16 cellular contexts compared by ENCODE assay signal in genomic region chr1:19599810-19600209, GRCh38. TPM values are rescaled to one million over a fixed set of nuclear protein-coding genes. Genes with fewer than 3 reads are reported as not detected.
DNase-seq lines count a peak whose midpoint lies in the region; ATAC-seq and TF ChIP-seq lines count a peak whose summit lies in the region.
"Had no signal": no experiment of that assay in that cellular context is flagged by ENCODE, and none has a peak within 500 bp of the region (broad histone marks: within the 10 kb centered on the region; RNA-seq: fewer than 3 reads in every experiment).

No MANE protein-coding gene starts in this region.

- H3K27me3 ChIP-seq in esophagus squamous epithelium = no peaks in the 10 kb centered on the region
- H3K27me3 ChIP-seq: BLaER1 treated with 17β-estradiol and CSF1 and Interleukin-3, amounts not matched to agents 10 nM and 100 nM had no signal

- no peak for TF ChIP-seq POLR2A in NB4 (IDR thresholded peaks at IDR 0.05; ENCODE audit: extremely low read depth, insufficient read length)
- TF ChIP-seq POLR2A in esophagus squamous epithelium (IDR thresholded peaks at IDR 0.05) = no peak

- no peaks in the 10 kb centered on the region for H3K9me3 ChIP-seq in esophagus squamous epithelium
- H3K9me3 ChIP-seq: BLaER1 treated with 17β-estradiol and CSF1 and Interleukin-3, amounts not matched to agents 10 nM and 100 nM had no signal

- peaks cover 0 to 19% (median 0%) of the 10 kb centered on the region in 3 donors for H3K36me3 ChIP-seq in esophagus squamous epithelium

- peaks cover 0 to 86% (median 24%) of the 10 kb centered on the region in 3 donors for H3K4me1 ChIP-seq in esophagus squamous epithelium

- ATAC-seq in natural killer cell treated with Interleukin-12 subunit alpha and Interleukin-12 subunit beta and Interleukin-15 and Interleukin-18, amount 100 ng/mL, for 72 hours = no peak
- ATAC-seq: HCT116 had no signal

- peak overlapping the region; percentile 74 for H3K4me3 Mint-ChIP-seq in T-helper 2 cell treated with Interferon-gamma antibody and Interleukin-4, amounts not matched to agents 5 μg/mL and 100 μg/mL, for 36 hours
- peak overlapping the region; percentile 79 for H3K4me3 Mint-ChIP-seq in activated naive CD8-positive, alpha-beta T cell
- peak overlapping the region; percentile 51 for H3K4me3 Mint-ChIP-seq in natural killer cell treated with Interleukin-12 subunit alpha and Interleukin-12 subunit beta and Interleukin-15 and Interleukin-18, amount 100 ng/mL, for 72 hours

- peak overlapping the region in 2 of 4 donors; percentile 95 to 97 for H3K27ac ChIP-seq in esophagus squamous epithelium
- H3K27ac ChIP-seq: BLaER1 treated with 17β-estradiol and CSF1 and Interleukin-3, amounts not matched to agents 10 nM and 100 nM; SK-N-MC had no signal

- intact Hi-C loops in esophagus squamous epithelium (cut with DNase I) = no loop called here

- no peaks in the 10 kb centered on the region for H3K9me3 Mint-ChIP-seq in T-helper 2 cell treated with Interferon-gamma antibody and Interleukin-4, amounts not matched to agents 5 μg/mL and 100 μg/mL, for 36 hours
- H3K9me3 Mint-ChIP-seq in activated naive CD8-positive, alpha-beta T cell (ENCODE audit: low read depth) = peaks cover 3% of the 10 kb centered on the region
- H3K9me3 Mint-ChIP-seq in natural killer cell treated with Interleukin-12 subunit alpha and Interleukin-12 subunit beta and Interleukin-15 and Interleukin-18, amount 100 ng/mL, for 72 hours = no peaks in the 10 kb centered on the region

- TF ChIP-seq CTCF in NB4 (IDR thresholded peaks at IDR 0.05; ENCODE audit: low read depth, low read length) (no peak), esophagus squamous epithelium (IDR thresholded peaks at IDR 0.05) (no peak)

- 84 to 94% methylated on average over 3 of the region's 3 CpGs for WGBS in esophagus squamous epithelium, 2 donors

- H3K36me3 Mint-ChIP-seq in T-helper 2 cell treated with Interferon-gamma antibody and Interleukin-4, amounts not matched to agents 5 μg/mL and 100 μg/mL, for 36 hours (ENCODE audit: low read depth) = peaks cover 44% of the 10 kb centered on the region
- peaks cover 35% of the 10 kb centered on the region for H3K36me3 Mint-ChIP-seq in activated naive CD8-positive, alpha-beta T cell
- peaks cover 33% of the 10 kb centered on the region for H3K36me3 Mint-ChIP-seq in natural killer cell treated with Interleukin-12 subunit alpha and Interleukin-12 subunit beta and Interleukin-15 and Interleukin-18, amount 100 ng/mL, for 72 hours

- H3K27me3 Mint-ChIP-seq in T-helper 2 cell treated with Interferon-gamma antibody and Interleukin-4, amounts not matched to agents 5 μg/mL and 100 μg/mL, for 36 hours (ENCODE audit: low read depth) = no peaks in the 10 kb centered on the region
- no peaks in the 10 kb centered on the region for H3K27me3 Mint-ChIP-seq in activated naive CD8-positive, alpha-beta T cell
- H3K27me3 Mint-ChIP-seq in natural killer cell treated with Interleukin-12 subunit alpha and Interleukin-12 subunit beta and Interleukin-15 and Interleukin-18, amount 100 ng/mL, for 72 hours = no peaks in the 10 kb centered on the region
- H3K27me3 Mint-ChIP-seq: progenitor cell of endocrine pancreas had no signal

- DNase-seq in T-helper 2 cell treated with Interferon-gamma antibody and Interleukin-4, amounts not matched to agents 5 μg/mL and 100 μg/mL, for 36 hours (ENCODE audit: low spot score) = no peak
- DNase-seq in T-helper 2 cell (no peak), NB4 (ENCODE audit: low read depth) (no peak), AG08396 (ENCODE audit: low spot score) (no peak), HT-29 (ENCODE audit: low spot score) (no peak), esophagus squamous epithelium (lab: John Stamatoyannopoulos, UW) (no peak)
- DNase-seq in natural killer cell treated with Interleukin-12 subunit alpha and Interleukin-12 subunit beta and Interleukin-15 and Interleukin-18, amount 100 ng/mL, for 72 hours (ENCODE audit: low spot score) = no peak
- DNase-seq: 8988T; anterior cingulate cortex; NCI-H1694 treated with DMSO at 0.1 percent for 48 hours; stimulated activated naive CD4-positive, alpha-beta T cell treated with Interleukin-2 at 50 U/mL for 16 hours had no signal

- H3K4me1 Mint-ChIP-seq in T-helper 2 cell treated with Interferon-gamma antibody and Interleukin-4, amounts not matched to agents 5 μg/mL and 100 μg/mL, for 36 hours (ENCODE audit: low read depth) = peaks cover 48% of the 10 kb centered on the region
- peaks cover 77% of the 10 kb centered on the region for H3K4me1 Mint-ChIP-seq in activated naive CD8-positive, alpha-beta T cell (ENCODE audit: low read depth)
- H3K4me1 Mint-ChIP-seq in natural killer cell treated with Interleukin-12 subunit alpha and Interleukin-12 subunit beta and Interleukin-15 and Interleukin-18, amount 100 ng/mL, for 72 hours (ENCODE audit: low read depth in 2 of 2) = peaks cover 35 to 48% of the 10 kb centered on the region in 2 donors

- H3K27ac Mint-ChIP-seq in T-helper 2 cell treated with Interferon-gamma antibody and Interleukin-4, amounts not matched to agents 5 μg/mL and 100 μg/mL, for 36 hours = peak overlapping the region; percentile 93
- H3K27ac Mint-ChIP-seq in activated naive CD8-positive, alpha-beta T cell = peak overlapping the region; percentile 91
- H3K27ac Mint-ChIP-seq in natural killer cell treated with Interleukin-12 subunit alpha and Interleukin-12 subunit beta and Interleukin-15 and Interleukin-18, amount 100 ng/mL, for 72 hours = peak overlapping the region; percentile 10 to 45

- H3K4me3 ChIP-seq in NB4 (ENCODE audit: low read depth, low read length) (peak overlapping the region; percentile 99), esophagus squamous epithelium (no peak overlapping the region)
- H3K4me3 ChIP-seq: BLaER1 treated with 17β-estradiol and CSF1 and Interleukin-3, amounts not matched to agents 10 nM and 100 nM; SK-N-MC had no signal

RNA-seq across cellular contexts. Expression of gene NBL1, which starts 44.3 kb away (rescaled TPM):
- 10 to 100 TPM in 1 of 2 donors, 1 to 10 TPM in 1; 9.3 to 24.4 TPM for total RNA-seq in natural killer cell treated with Interleukin-12 subunit alpha and Interleukin-12 subunit beta and Interleukin-15 and Interleukin-18, amount 100 ng/mL, for 72 hours
- 62.3 and 80.6 TPM in 2 replicates for total RNA-seq in HT-29 (2014; rRNA removed; shearing (Covaris generic))
- total RNA-seq in esophagus squamous epithelium = 100 to 1,000 TPM in 2 of 4 donors, 10 to 100 TPM in 2; 67.8 to 170 (median 95.1) TPM

Comparison
In these comparisons a context has a peak if more than half of its experiments do, and no peak if none do; other contexts are left out.
1. H3K27ac Mint-ChIP-seq: peak in every context shown above with its lines; median percentile 93 in T-helper 2 cell treated with Interferon-gamma antibody and Interleukin-4, amounts not matched to agents 5 μg/mL and 100 μg/mL, for 36 hours; 91 in activated naive CD8-positive, alpha-beta T cell; 28 in natural killer cell treated with Interleukin-12 subunit alpha and Interleukin-12 subunit beta and Interleukin-15 and Interleukin-18, amount 100 ng/mL, for 72 hours.